In the genomic region with DNA sequence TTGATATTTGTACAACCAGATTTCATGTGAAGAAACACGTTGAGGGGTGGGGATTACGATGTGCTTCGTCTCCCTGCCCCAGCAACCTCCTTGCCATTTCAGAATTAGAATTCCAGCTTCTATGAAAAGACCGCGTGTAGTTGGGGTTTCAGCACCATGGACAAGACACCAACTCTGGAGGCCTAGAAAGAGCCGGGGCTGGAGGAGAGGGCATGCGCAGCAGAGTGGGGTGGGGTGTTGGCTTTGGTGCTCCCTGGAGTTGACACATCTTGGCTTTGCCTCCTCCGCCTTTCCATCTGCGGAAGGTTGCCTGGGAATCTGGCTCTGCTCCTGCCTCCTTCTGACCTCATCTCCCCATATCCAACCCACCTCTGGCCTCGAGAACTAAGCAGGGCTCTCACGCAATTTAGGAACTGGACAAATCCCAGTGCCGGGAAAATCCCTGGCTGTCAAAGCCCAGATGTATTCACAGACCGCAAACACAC, we compare ENCODE assay signal across 9 cellular contexts. TPM values are rescaled to one million over a fixed set of nuclear protein-coding genes. Genes with fewer than 3 reads are reported as not detected.
DNase-seq lines count a peak whose midpoint lies in the region; ATAC-seq, FAIRE-seq and TF ChIP-seq lines count a peak whose summit lies in the region.
"Had no signal": no experiment of that assay in that cellular context is flagged by ENCODE, and none has a peak within 500 bp of the region (broad histone marks: within the 10 kb centered on the region; RNA-seq: fewer than 3 reads in every experiment).

No MANE protein-coding gene starts in this region.

- no peak overlapping the region for H3K27ac ChIP-seq in H1 (ENCODE audit: low read depth, low read length)
- H3K27ac ChIP-seq in mesendoderm (ENCODE audit: low read depth, low read length): no peak overlapping the region
- H3K27ac ChIP-seq: lower lobe of right lung had no signal

- DNase-seq in MV-4-11 (lab: John Stamatoyannopoulos, UW) (peak; percentile 39), H1 (ENCODE audit: low read depth in 1 of 2, low spot score in 2 of 2) (peak; percentile 25 to 82), mesendoderm (peak; percentile 84), NCI-H2107 treated with DMSO at 0.1 percent for 48 hours (lab: John Stamatoyannopoulos, UW; ENCODE audit: unreplicated experiment) (no peak), NCI-H345 (lab: John Stamatoyannopoulos, UW) (no peak)
- DNase-seq: lower lobe of right lung had no signal

- H2BK20ac ChIP-seq in H1 (ENCODE audit: low read length): no peak overlapping the region

- H3K4me2 ChIP-seq in H1 (ENCODE audit: insufficient read depth in 1 of 2, low read depth in 2 of 2, low read length in 2 of 2) (no peak overlapping the region), mesendoderm (ENCODE audit: low read length) (no peak overlapping the region)

- ATAC-seq in GM19463 (IDR thresholded peaks at IDR 0.05; ENCODE audit: unreplicated experiment) (no peak), GM18867 (IDR thresholded peaks at IDR 0.05; ENCODE audit: unreplicated experiment) (no peak)

- H3K4ac ChIP-seq in H1 (replicated peaks; ENCODE audit: insufficient read length, low read depth, low read length): no peak overlapping the region
- no peak overlapping the region for H3K4ac ChIP-seq in mesendoderm (ENCODE audit: low read depth, low read length)

- TF ChIP-seq EP300 in H1 (IDR thresholded peaks at IDR 0.05; ENCODE audit: borderline replicate concordance in 1 of 2, low read depth in 2 of 2, low read length in 2 of 2): no peak

- peaks cover 0 to 7% (median 2%) of the 10 kb centered on the region in 4 experiments; a peak in 1 of 7 replicates for H3K4me1 ChIP-seq in H1 (replicated peaks in 1 of 4; ENCODE audit: control insufficient read depth in 3 of 4, insufficient read depth in 4 of 4, low read length in 3 of 4)
- H3K4me1 ChIP-seq in mesendoderm (ENCODE audit: control insufficient read depth, low read depth, low read length): no peaks in the 10 kb centered on the region
- H3K4me1 ChIP-seq: lower lobe of right lung had no signal

- no peak overlapping the region for H2AFZ ChIP-seq in H1 (ENCODE audit: low read length)

- H3K9me3 ChIP-seq in H1 (ENCODE audit: insufficient read depth in 2 of 2, low read depth in 1 of 2, low read length in 1 of 2): no peaks in the 10 kb centered on the region
- H3K9me3 ChIP-seq: lower lobe of right lung had no signal

- CTCF ChIA-PET in H1 (lab: Charles Lee; ENCODE audit: partially characterized antibody): interaction anchor here (1.0 to 5.2 kb wide), 9 partner anchors 8 to 337 kb away, joined by 3 to 46 read pairs (median 4); a partner anchor contains a TSS

- H3K23ac ChIP-seq in H1 (ENCODE audit: insufficient read length) (no peak overlapping the region), mesendoderm (ENCODE audit: low read length) (no peak overlapping the region)

- H3K56ac ChIP-seq in H1 (replicated peaks; ENCODE audit: insufficient read length, low read depth, low read length) (no peak overlapping the region), mesendoderm (ENCODE audit: low read length) (no peak overlapping the region)

- H2BK5ac ChIP-seq in H1 (ENCODE audit: low read depth, low read length) (no peak overlapping the region), mesendoderm (ENCODE audit: low read length) (no peak overlapping the region)

- no peak overlapping the region for H3K4me3 ChIP-seq in H1 (ENCODE audit: extremely low read depth in 1 of 4, insufficient read depth in 2 of 4, low read depth in 3 of 4, low read length in 4 of 4)
- H3K4me3 ChIP-seq in mesendoderm (ENCODE audit: low read length): no peak overlapping the region
- H3K4me3 ChIP-seq: lower lobe of right lung had no signal

- no peak overlapping the region for H4K8ac ChIP-seq in H1 (ENCODE audit: extremely low read depth, insufficient read depth, low read length)
- H4K8ac ChIP-seq in mesendoderm (ENCODE audit: low read depth, low read length): no peak overlapping the region

- H3K23me2 ChIP-seq in H1 (ENCODE audit: low read depth, low read length): no peaks in the 10 kb centered on the region; the same call in 1 of the 2 replicates

- no peak overlapping the region for H4K91ac ChIP-seq in H1 (replicated peaks; ENCODE audit: insufficient read length, low read length)

- H3K79me1 ChIP-seq in H1 (ENCODE audit: low read depth, low read length) (no peaks in the 10 kb centered on the region), mesendoderm (ENCODE audit: low read length) (no peaks in the 10 kb centered on the region)

- H3K9ac ChIP-seq in H1 (replicated peaks in 1 of 4; ENCODE audit: extremely low read depth in 1 of 4, low read depth in 3 of 4, low read length in 3 of 4) (no peak overlapping the region), mesendoderm (ENCODE audit: low read length) (no peak overlapping the region)

- H3K27me3 ChIP-seq in H1 (replicated peaks in 1 of 4; ENCODE audit: control insufficient read depth in 3 of 4, extremely low read depth in 1 of 4, insufficient read depth in 3 of 4, low read length in 3 of 4): no peaks in the 10 kb centered on the region; a peak in 2 of 7 replicates
- no peaks in the 10 kb centered on the region for H3K27me3 ChIP-seq in mesendoderm (ENCODE audit: insufficient read depth, low read length, poor library complexity)

- WGBS in H1 (ENCODE audit: extremely low coverage in 1 of 2, insufficient coverage in 1 of 2, insufficient read length in 1 of 2, insufficient replicate concordance in 2 of 2, low coverage in 1 of 2, low lambda C conversion rate in 2 of 2, missing lambda C conversion rate in 1 of 2), 2 experiments: 44% methylated on average over 13 of the region's 13 CpGs; no CpG with 5 or more reads in 1 of the 2 experiments
- no CpG with 5 or more reads among the region's 13 CpGs for WGBS in mesendoderm (ENCODE audit: extremely low coverage, insufficient coverage, low lambda C conversion rate)

- H2AK5ac ChIP-seq in H1 (ENCODE audit: low read depth, low read length) (no peak overlapping the region), mesendoderm (ENCODE audit: low read length) (no peak overlapping the region)

- POLR2A ChIA-PET in H1 (lab: Charles Lee; ENCODE audit: partially characterized antibody): no interaction called here

- H3K18ac ChIP-seq in H1 (ENCODE audit: extremely low read depth, low read length) (no peak overlapping the region), mesendoderm (ENCODE audit: low read length) (no peak overlapping the region)

- no peak overlapping the region for H3K14ac ChIP-seq in H1 (ENCODE audit: insufficient read length)

- H3K79me2 ChIP-seq in H1 (ENCODE audit: control insufficient read depth in 1 of 2, insufficient read depth in 2 of 2, low read length in 2 of 2) (no peaks in the 10 kb centered on the region), mesendoderm (ENCODE audit: control insufficient read depth, insufficient read depth, low read length) (no peaks in the 10 kb centered on the region)

- TF ChIP-seq POLR2A in H1 (IDR thresholded peaks at IDR 0.05; ENCODE audit: control extremely low read depth in 1 of 2, low read depth in 2 of 2, low read length in 2 of 2): no peak

- H2BK12ac ChIP-seq in H1 (ENCODE audit: low read depth, low read length): no peak overlapping the region

- H4K5ac ChIP-seq in H1 (ENCODE audit: insufficient read length, low read depth, low read length) (no peak overlapping the region), mesendoderm (ENCODE audit: low read length) (no peak overlapping the region)

- H3K36me3 ChIP-seq in H1 (ENCODE audit: control insufficient read depth in 2 of 4, insufficient read depth in 4 of 4, low read length in 3 of 4): no peaks in the 10 kb centered on the region
- H3K36me3 ChIP-seq in mesendoderm (ENCODE audit: control insufficient read depth, insufficient read depth, low read length): no peaks in the 10 kb centered on the region
- H3K36me3 ChIP-seq: lower lobe of right lung had no signal

- peaks cover 0 to 3% of the 10 kb centered on the region in 2 experiments for H4K20me1 ChIP-seq in H1 (replicated peaks in 1 of 2; ENCODE audit: control insufficient read depth in 1 of 2, insufficient read depth in 2 of 2, low read length in 2 of 2)

- FAIRE-seq in G401.6 (lab: Jason Lieb, UNC) (peak; percentile 3), H1 (lab: Jason Lieb, UNC) (peak; percentile 81)

- no peak for TF ChIP-seq CTCF in H1 (IDR thresholded peaks at IDR 0.05; ENCODE audit: control extremely low read depth in 1 of 3, insufficient read depth in 1 of 3, low read depth in 1 of 3, low read length in 3 of 3)

- H2BK120ac ChIP-seq in H1 (replicated peaks; ENCODE audit: low read depth, low read length) (no peak overlapping the region), mesendoderm (ENCODE audit: low read depth, low read length) (no peak overlapping the region)

- H2BK15ac ChIP-seq in H1 (ENCODE audit: low read length) (no peak overlapping the region), mesendoderm (replicated peaks; ENCODE audit: low read depth) (no peak overlapping the region)

- TF ChIP-seq RAD21 in H1 (IDR thresholded peaks at IDR 0.05 in 1 of 2, conservative IDR thresholded peaks at IDR 0.05 in 1 of 2; ENCODE audit: low read depth in 2 of 2, low read length in 2 of 2): no peak

TF ChIP-seq in H1, 55 proteins besides CTCF, POLR2A, EP300 and RAD21 (continues in another document):
- TF ChIP-seq SIN3A (conservative IDR thresholded peaks at IDR 0.05 in 1 of 2, IDR thresholded peaks at IDR 0.05 in 1 of 2; ENCODE audit: low read depth in 1 of 2, low read length in 2 of 2): peak; percentile 95 to 98

RNA-seq across cellular contexts. Expression of a gene that starts 11.8 kb away (rescaled TPM):
- total RNA-seq in H1 (2021; fragmentation: NEBNext Ultra II Directional; extraction: Animal tissue kit (Norgen Biotek cat#: 25700)): 0.69 and 0.76 TPM in 2 replicates
- 0.95 and 1.4 TPM in 2 replicates for polyA plus RNA-seq in H1 (2011; rRNA removed)
- 0.44 TPM for polyA plus RNA-seq in H1 (2011; cell fraction: cytosol; rRNA removed)
- polyA plus RNA-seq in H1 (2011; cell fraction: nucleus; rRNA removed): 0.93 TPM
- polyA plus RNA-seq in H1 (2012, experiment 1 of 2): 0.29 to 1.0 TPM (median 0.73 TPM) in 4 replicates
- 0.64 TPM for polyA plus RNA-seq in H1 (2012, experiment 2 of 2)
- polyA plus RNA-seq in H1 (2013, experiment 1 of 2): 1.4 TPM
- 1.1 TPM for polyA plus RNA-seq in H1 (2013, experiment 2 of 2)
- 0.22 and 0.24 TPM in 2 replicates for polyA minus RNA-seq in H1 (2011; rRNA and poly(A)+ RNA removed)
- polyA minus RNA-seq in H1 (2011; cell fraction: cytosol; rRNA and poly(A)+ RNA removed): 1.7 TPM
- polyA minus RNA-seq in H1 (2011; cell fraction: nucleus; rRNA and poly(A)+ RNA removed): 1.1 TPM
- 0.04 TPM for polyA plus RNA-seq in mesendoderm (2013, experiment 1 of 2)
- polyA plus RNA-seq in mesendoderm (2013, experiment 2 of 2): 0.03 TPM
- total RNA-seq: lower lobe of right lung had no signal

RNA-seq across cellular contexts. Expression of a gene that starts 32.4 kb away (rescaled TPM):
- 9.7 and 10.4 TPM in 2 replicates for total RNA-seq in H1 (2021; fragmentation: NEBNext Ultra II Directional; extraction: Animal tissue kit (Norgen Biotek cat#: 25700))
- 8.7 and 10.8 TPM in 2 replicates for polyA plus RNA-seq in H1 (2011; rRNA removed)
- 10.4 TPM for polyA plus RNA-seq in H1 (2011; cell fraction: cytosol; rRNA removed)
- polyA plus RNA-seq in H1 (2011; cell fraction: nucleus; rRNA removed): 11.9 TPM
- polyA plus RNA-seq in H1 (2012, experiment 1 of 2): 5.2 to 10.1 TPM (median 8.0 TPM) in 4 replicates
- polyA plus RNA-seq in H1 (2012, experiment 2 of 2): 6.4 TPM
- polyA plus RNA-seq in H1 (2013, experiment 1 of 2): 5.8 TPM
- polyA plus RNA-seq in H1 (2013, experiment 2 of 2): 6.8 TPM
- polyA minus RNA-seq in H1 (2011; rRNA and poly(A)+ RNA removed): 7.4 and 9.7 TPM in 2 replicates
- polyA minus RNA-seq in H1 (2011; cell fraction: cytosol; rRNA and poly(A)+ RNA removed): 7.9 TPM
- 6.3 TPM for polyA minus RNA-seq in H1 (2011; cell fraction: nucleus; rRNA and poly(A)+ RNA removed)
- 4.2 TPM for polyA plus RNA-seq in mesendoderm (2013, experiment 1 of 2)
- polyA plus RNA-seq in mesendoderm (2013, experiment 2 of 2): 4.6 TPM

Comparison
In these comparisons a context has a peak if more than half of its experiments do, and no peak if none do; other contexts are left out.
1. DNase-seq: peak in MV-4-11 (single experiment), H1 (2 of 2) and mesendoderm (single experiment); none in NCI-H2107 treated with DMSO at 0.1 percent for 48 hours (single experiment) and NCI-H345 (single experiment).